ENCODE assay signal across 10 cellular contexts in genomic region chr17:9982159-9982558, GRCh38.
A peak's percentile ranks its signal among the peaks of the same experiment; 100 is the strongest.
DNase-seq lines count a peak whose midpoint lies in the region; ATAC-seq and TF ChIP-seq lines count a peak whose summit lies in the region.
"Had no signal": no experiment of that assay in that cellular context is flagged by ENCODE, and none has a peak within 500 bp of the region (broad histone marks: within the 10 kb centered on the region; RNA-seq: fewer than 3 reads in every experiment).

No MANE protein-coding gene starts in this region.

- DNase-seq in MV-4-11 (lab: John Stamatoyannopoulos, UW) (peak; percentile 4), progenitor cell of endocrine pancreas (ENCODE audit: low spot score, unreplicated experiment) (no peak), NCI-H2029 (lab: John Stamatoyannopoulos, UW) (no peak)
- DNase-seq in effector memory CD8-positive, alpha-beta T cell: no peak
- DNase-seq: foreskin keratinocyte, naive B cell, NCI-H774 had no signal

- peaks cover 15 to 25% of the 10 kb centered on the region in 2 donors for H3K4me1 Mint-ChIP-seq in effector memory CD8-positive, alpha-beta T cell (ENCODE audit: low read depth in 2 of 2)
- no peaks in the 10 kb centered on the region for H3K4me1 Mint-ChIP-seq in progenitor cell of endocrine pancreas (ENCODE audit: low read depth)

- no peaks in the 10 kb centered on the region for H3K27me3 Mint-ChIP-seq in effector memory CD8-positive, alpha-beta T cell
- H3K27me3 Mint-ChIP-seq in progenitor cell of endocrine pancreas: peaks cover 5% of the 10 kb centered on the region
- H3K27me3 Mint-ChIP-seq: naive B cell had no signal

- no peaks in the 10 kb centered on the region for H3K9me3 Mint-ChIP-seq in effector memory CD8-positive, alpha-beta T cell
- no peaks in the 10 kb centered on the region for H3K9me3 Mint-ChIP-seq in progenitor cell of endocrine pancreas (ENCODE audit: low read depth)

- ATAC-seq in effector memory CD8-positive, alpha-beta T cell (replicated peaks): no peak
- ATAC-seq in GM21360 (IDR thresholded peaks at IDR 0.05; ENCODE audit: unreplicated experiment): no peak
- no peak for ATAC-seq in HG03354 (IDR thresholded peaks at IDR 0.05; ENCODE audit: poor library complexity, severe bottlenecking, unreplicated experiment)
- ATAC-seq: foreskin keratinocyte had no signal

- no peaks in the 10 kb centered on the region for H3K36me3 Mint-ChIP-seq in effector memory CD8-positive, alpha-beta T cell (ENCODE audit: insufficient read depth)
- no peaks in the 10 kb centered on the region for H3K36me3 Mint-ChIP-seq in progenitor cell of endocrine pancreas (ENCODE audit: insufficient read depth)
- H3K36me3 Mint-ChIP-seq: naive B cell had no signal

- peak; percentile 46; the same call in 2 of the 3 replicates for TF ChIP-seq CTCF in GM12872 (IDR thresholded peaks at IDR 0.05; ENCODE audit: insufficient read depth, low read depth, low read length)
- TF ChIP-seq CTCF in progenitor cell of endocrine pancreas (IDR thresholded peaks at IDR 0.05; ENCODE audit: unreplicated experiment): peak; percentile 66

- H3K27ac Mint-ChIP-seq in effector memory CD8-positive, alpha-beta T cell: peak overlapping the region; percentile 68 to 86
- H3K27ac Mint-ChIP-seq in progenitor cell of endocrine pancreas: no peak overlapping the region

- H3K4me3 Mint-ChIP-seq in effector memory CD8-positive, alpha-beta T cell: no peak overlapping the region
- no peak overlapping the region for H3K4me3 Mint-ChIP-seq in progenitor cell of endocrine pancreas (ENCODE audit: low read depth)
